Comparison of ENCODE assay signal across 18 cellular contexts in the genomic region with DNA sequence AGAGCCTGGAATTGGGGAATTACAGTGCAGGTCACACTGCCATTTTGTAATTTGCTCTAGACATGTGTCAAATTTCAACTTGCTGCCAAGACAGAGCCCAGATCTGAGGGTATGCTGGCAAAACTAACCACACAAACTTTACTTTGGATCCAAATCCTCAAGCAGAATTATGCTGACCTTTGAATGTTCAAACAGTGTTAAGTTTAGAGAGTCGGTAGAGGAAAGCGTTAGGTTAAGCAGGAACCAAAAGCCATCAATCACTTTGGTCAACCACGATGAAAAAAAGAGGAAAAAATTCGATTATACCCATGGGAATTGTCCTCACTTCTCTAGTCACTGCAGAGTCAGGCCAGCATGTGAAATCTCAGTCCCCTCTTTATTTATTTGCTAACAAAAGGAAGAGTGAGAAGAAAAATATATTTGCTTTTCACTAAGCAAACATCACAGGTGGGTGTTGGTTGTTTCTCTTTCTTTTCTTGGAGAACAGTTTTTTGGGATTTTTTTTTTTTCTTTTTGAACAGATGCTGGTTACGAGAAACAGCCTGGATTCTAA.
DNase-seq lines count a peak whose midpoint lies in the region; ATAC-seq and TF ChIP-seq lines count a peak whose summit lies in the region.
"Had no signal": no experiment of that assay in that cellular context is flagged by ENCODE, and none has a peak within 500 bp of the region (broad histone marks: within the 10 kb centered on the region; RNA-seq: fewer than 3 reads in every experiment).

No MANE protein-coding gene starts in this region.

- WGBS in hepatocyte (ENCODE audit: low lambda C conversion rate, missing lambda C conversion rate), result 54% methylated on average over 5 of the region's 5 CpGs

- H3K4me3 Mint-ChIP-seq in progenitor cell of endocrine pancreas (ENCODE audit: low read depth), result peak overlapping the region; percentile 5
- H3K4me3 Mint-ChIP-seq in activated naive CD8-positive, alpha-beta T cell treated with anti-CD3 and anti-CD28 coated beads for 36 hours, result no peak overlapping the region
- H3K4me3 Mint-ChIP-seq in activated T-helper 17 cell treated with anti-CD3 and anti-CD28 coated beads, Interleukin-2, amount 50 U/mL, for 72 hours, result no peak overlapping the region
- H3K4me3 Mint-ChIP-seq: immature natural killer cell, mesothelial cell of epicardium had no signal

- H3K36me3 Mint-ChIP-seq in progenitor cell of endocrine pancreas (ENCODE audit: insufficient read depth), result no peaks in the 10 kb centered on the region
- no peaks in the 10 kb centered on the region for H3K36me3 Mint-ChIP-seq in activated naive CD8-positive, alpha-beta T cell treated with anti-CD3 and anti-CD28 coated beads for 36 hours
- no peaks in the 10 kb centered on the region for H3K36me3 Mint-ChIP-seq in activated T-helper 17 cell treated with anti-CD3 and anti-CD28 coated beads, Interleukin-2, amount 50 U/mL, for 72 hours (ENCODE audit: low read depth)
- H3K36me3 Mint-ChIP-seq: immature natural killer cell had no signal

- no peaks in the 10 kb centered on the region for H3K9me2 ChIP-seq in hepatocyte (replicated peaks; ENCODE audit: insufficient read depth)

- peak overlapping the region; percentile 35 for H3K27ac Mint-ChIP-seq in progenitor cell of endocrine pancreas
- H3K27ac Mint-ChIP-seq in activated naive CD8-positive, alpha-beta T cell treated with anti-CD3 and anti-CD28 coated beads for 36 hours, result no peak overlapping the region
- H3K27ac Mint-ChIP-seq in activated T-helper 17 cell treated with anti-CD3 and anti-CD28 coated beads, Interleukin-2, amount 50 U/mL, for 72 hours, result no peak overlapping the region
- H3K27ac Mint-ChIP-seq: immature natural killer cell, mesothelial cell of epicardium had no signal

- H3K4me1 ChIP-seq in hepatocyte (ENCODE audit: insufficient read depth), result peaks cover 18% of the 10 kb centered on the region
- H3K4me1 ChIP-seq: spleen had no signal

- DNase-seq in DMS53 treated with DMSO at 0.1 percent for 48 hours (lab: John Stamatoyannopoulos, UW; ENCODE audit: unreplicated experiment) (peak; percentile 10), NCI-H774 (lab: John Stamatoyannopoulos, UW) (peak; percentile 6), hepatocyte (ENCODE audit: low spot score) (no peak), progenitor cell of endocrine pancreas (ENCODE audit: low spot score, unreplicated experiment) (no peak)
- no peak for DNase-seq in activated naive CD8-positive, alpha-beta T cell treated with anti-CD3 and anti-CD28 coated beads for 36 hours
- DNase-seq: activated CD8-positive, alpha-beta memory T cell treated with anti-CD3 and anti-CD28 coated beads for 24 hours; DMS79 treated with DMSO at 0.1 percent for 48 hours; immature natural killer cell; NCI-H1694; NCI-H446; nucleus accumbens; spleen; stimulated activated naive CD4-positive, alpha-beta T cell treated with Interleukin-2 at 50 U/mL for 16 hours; WERI-Rb-1 had no signal

- ATAC-seq in activated T-helper 17 cell treated with anti-CD3 and anti-CD28 coated beads, Interleukin-2, amount 50 U/mL, for 72 hours (replicated peaks), result no peak
- no peak for ATAC-seq in GM18498 (IDR thresholded peaks at IDR 0.05; ENCODE audit: unreplicated experiment)

- no peaks in the 10 kb centered on the region for H3K79me2 ChIP-seq in hepatocyte

- no peaks in the 10 kb centered on the region for H3K36me3 ChIP-seq in hepatocyte (replicated peaks; ENCODE audit: insufficient read depth, low read depth)
- H3K36me3 ChIP-seq: spleen, WERI-Rb-1 had no signal

- TF ChIP-seq CTCF in hepatocyte (IDR thresholded peaks at IDR 0.05; ENCODE audit: poor library complexity), result no peak
- no peak for TF ChIP-seq CTCF in progenitor cell of endocrine pancreas (IDR thresholded peaks at IDR 0.05; ENCODE audit: unreplicated experiment)

- H3K9me3 ChIP-seq in hepatocyte (ENCODE audit: low read depth), result no peaks in the 10 kb centered on the region
- H3K9me3 ChIP-seq: spleen had no signal

- H3K27me3 Mint-ChIP-seq in progenitor cell of endocrine pancreas, result no peaks in the 10 kb centered on the region
- H3K27me3 Mint-ChIP-seq in activated naive CD8-positive, alpha-beta T cell treated with anti-CD3 and anti-CD28 coated beads for 36 hours, result peaks cover 5% of the 10 kb centered on the region
- H3K27me3 Mint-ChIP-seq in activated T-helper 17 cell treated with anti-CD3 and anti-CD28 coated beads, Interleukin-2, amount 50 U/mL, for 72 hours, result peaks cover 12% of the 10 kb centered on the region

- H3K9me3 Mint-ChIP-seq in progenitor cell of endocrine pancreas (ENCODE audit: low read depth), result peaks cover 3% of the 10 kb centered on the region
- H3K9me3 Mint-ChIP-seq in activated naive CD8-positive, alpha-beta T cell treated with anti-CD3 and anti-CD28 coated beads for 36 hours, result no peaks in the 10 kb centered on the region
- no peaks in the 10 kb centered on the region for H3K9me3 Mint-ChIP-seq in activated T-helper 17 cell treated with anti-CD3 and anti-CD28 coated beads, Interleukin-2, amount 50 U/mL, for 72 hours
- H3K9me3 Mint-ChIP-seq: immature natural killer cell had no signal

- H3K4me2 ChIP-seq in hepatocyte, result peak overlapping the region; percentile 10

- no peak overlapping the region for H3K4me3 ChIP-seq in hepatocyte
- H3K4me3 ChIP-seq: spleen had no signal

- no peak overlapping the region for H2AFZ ChIP-seq in hepatocyte

- H3K27me3 ChIP-seq in hepatocyte, result no peaks in the 10 kb centered on the region

- no peaks in the 10 kb centered on the region for H4K20me1 ChIP-seq in hepatocyte (ENCODE audit: insufficient read depth, poor library complexity, severe bottlenecking)

- H3K4me1 Mint-ChIP-seq in progenitor cell of endocrine pancreas (ENCODE audit: low read depth), result peaks cover 30% of the 10 kb centered on the region
- H3K4me1 Mint-ChIP-seq in activated naive CD8-positive, alpha-beta T cell treated with anti-CD3 and anti-CD28 coated beads for 36 hours, result no peaks in the 10 kb centered on the region
- H3K4me1 Mint-ChIP-seq in activated T-helper 17 cell treated with anti-CD3 and anti-CD28 coated beads, Interleukin-2, amount 50 U/mL, for 72 hours, result no peaks in the 10 kb centered on the region
- H3K4me1 Mint-ChIP-seq: immature natural killer cell had no signal

- no peak overlapping the region for H3K27ac ChIP-seq in hepatocyte
- H3K27ac ChIP-seq: epithelial cell of prostate, spleen, WERI-Rb-1 had no signal

Comparison
In these comparisons a context has a peak if more than half of its experiments do, and no peak if none do; other contexts are left out.
1. DNase-seq: peak in DMS53 treated with DMSO at 0.1 percent for 48 hours (single experiment) and NCI-H774 (single experiment); none in hepatocyte (single experiment), progenitor cell of endocrine pancreas (single experiment) and activated naive CD8-positive, alpha-beta T cell treated with anti-CD3 and anti-CD28 coated beads for 36 hours (single experiment).